9 cellular contexts compared by ENCODE assay signal in genomic region chr21:36260802-36261201, GRCh38. TPM values are rescaled to one million over a fixed set of nuclear protein-coding genes. Genes with fewer than 3 reads are reported as not detected.
DNase-seq lines count a peak whose midpoint lies in the region; ATAC-seq and TF ChIP-seq lines count a peak whose summit lies in the region.
"Had no signal": no experiment of that assay in that cellular context is flagged by ENCODE, and none has a peak within 500 bp of the region (broad histone marks: within the 10 kb centered on the region; RNA-seq: fewer than 3 reads in every experiment).

No MANE protein-coding gene starts in this region.

- no peaks in the 10 kb centered on the region for H3K27me3 ChIP-seq in CD8-positive, alpha-beta memory T cell (ENCODE audit: insufficient read depth, low read length, poor library complexity, severe bottlenecking)
- no peaks in the 10 kb centered on the region for H3K27me3 ChIP-seq in prostate gland (replicated peaks; ENCODE audit: insufficient read depth)

- H3K9me2 ChIP-seq in OCI-LY7 (ENCODE audit: insufficient read depth, low read length) = no peaks in the 10 kb centered on the region

- H3K9me3 Mint-ChIP-seq in CD8-positive, alpha-beta memory T cell = no peaks in the 10 kb centered on the region
- H3K9me3 Mint-ChIP-seq in effector memory CD8-positive, alpha-beta T cell = no peaks in the 10 kb centered on the region

- H3K4me1 ChIP-seq in CD8-positive, alpha-beta memory T cell (ENCODE audit: insufficient read depth, low read length) = peaks cover 9% of the 10 kb centered on the region
- H3K4me1 ChIP-seq in OCI-LY7 (ENCODE audit: insufficient read depth, low read length, poor library complexity, severe bottlenecking) = peaks cover 48% of the 10 kb centered on the region
- no peaks in the 10 kb centered on the region for H3K4me1 ChIP-seq in prostate gland (replicated peaks)
- H3K4me1 ChIP-seq: HAP-1 had no signal

- no peaks in the 10 kb centered on the region for H3K27me3 Mint-ChIP-seq in CD8-positive, alpha-beta memory T cell
- no peaks in the 10 kb centered on the region for H3K27me3 Mint-ChIP-seq in effector memory CD8-positive, alpha-beta T cell

- H3K4me3 Mint-ChIP-seq in CD8-positive, alpha-beta memory T cell = peak overlapping the region; percentile 84 to 90 (median 87)
- peak overlapping the region; percentile 72 to 79 for H3K4me3 Mint-ChIP-seq in effector memory CD8-positive, alpha-beta T cell

- intact Hi-C loops in OCI-LY7 (cut with micrococcal nuclease; ENCODE audit: unreplicated experiment) (loop anchor here (1.0 kb wide), 1 partner anchor 62 kb away; no protein-coding TSS in a partner anchor), prostate gland (cut with DNase I) (no loop called here)

- BruUV-seq in OCI-LY7 (replicated peaks; lab: Mats Ljungman, UMichigan) = no TSS peak

- TF ChIP-seq POLR2A in prostate gland (IDR thresholded peaks at IDR 0.05) = no peak

- no peaks in the 10 kb centered on the region for H3K9me3 ChIP-seq in CD8-positive, alpha-beta memory T cell (ENCODE audit: low read length)
- H3K9me3 ChIP-seq in OCI-LY7 (ENCODE audit: low read length) (no peaks in the 10 kb centered on the region), prostate gland (no peaks in the 10 kb centered on the region)
- H3K9me3 ChIP-seq: HAP-1 had no signal

- no peak for DNase-seq in CD8-positive, alpha-beta memory T cell
- DNase-seq in OCI-LY7 (ENCODE audit: low spot score) = peak; percentile 34
- DNase-seq in effector memory CD8-positive, alpha-beta T cell = no peak
- no peak for DNase-seq in prostate gland (ENCODE audit: low spot score)
- DNase-seq in NCI-H1092 treated with DMSO at 0.1 percent for 48 hours (lab: John Stamatoyannopoulos, UW) = no peak
- DNase-seq in retina = no peak

- H3K4me3 ChIP-seq in CD8-positive, alpha-beta memory T cell (ENCODE audit: low read length) = peak overlapping the region; percentile 49
- H3K4me3 ChIP-seq in OCI-LY7 (ENCODE audit: low read depth, low read length, poor library complexity, severe bottlenecking) (peak overlapping the region; percentile 66), prostate gland (no peak overlapping the region)

- CTCF ChIA-PET in CD8-positive, alpha-beta memory T cell (lab: Charles Lee) = interaction anchor here (1.8 to 4.9 kb wide), 4 partner anchors 11 to 120 kb away, joined by 4 to 29 read pairs (median 5); partner anchors contain the start of gene MORC3
- CTCF ChIA-PET in OCI-LY7 (lab: Charles Lee; ENCODE audit: unreplicated experiment) = no interaction called here

- no peak overlapping the region for H3K27ac ChIP-seq in CD8-positive, alpha-beta memory T cell (ENCODE audit: low read depth, low read length)
- H3K27ac ChIP-seq in OCI-LY7 (ENCODE audit: low read depth, low read length, poor library complexity, severe bottlenecking) (peak overlapping the region; percentile 68), prostate gland (peak overlapping the region; percentile 77 to 78)

- no peaks in the 10 kb centered on the region for H3K36me3 ChIP-seq in CD8-positive, alpha-beta memory T cell (ENCODE audit: insufficient read depth, low read length)
- peaks cover 15% of the 10 kb centered on the region; the same call in 1 of the 2 replicates for H3K36me3 ChIP-seq in OCI-LY7 (ENCODE audit: insufficient read depth, low read length)
- H3K36me3 ChIP-seq in prostate gland = peaks cover 0 to 3% of the 10 kb centered on the region in 2 donors

- peaks cover 14 to 15% (median 14%) of the 10 kb centered on the region in 3 donors for H3K4me1 Mint-ChIP-seq in CD8-positive, alpha-beta memory T cell
- peaks cover 10 to 15% of the 10 kb centered on the region in 2 donors for H3K4me1 Mint-ChIP-seq in effector memory CD8-positive, alpha-beta T cell (ENCODE audit: low read depth in 2 of 2)

- peak overlapping the region; percentile 98 for H2AFZ ChIP-seq in OCI-LY7 (ENCODE audit: low read length)

- POLR2A ChIA-PET in CD8-positive, alpha-beta memory T cell (lab: Charles Lee) = interaction anchor here (0.7 to 1.9 kb wide), 2 partner anchors 28 to 59 kb away, joined by 3 to 8 read pairs; partner anchors contain the start of gene MORC3
- POLR2A ChIA-PET in OCI-LY7 (lab: Charles Lee) = interaction anchor here (0.9 to 1.9 kb wide), 5 partner anchors 19 to 206 kb away, joined by 3 to 10 read pairs (median 4); no protein-coding TSS in a partner anchor

- 91% methylated on average over 5 of the region's 5 CpGs for WGBS in prostate gland

- peak overlapping the region in 6 of 8 donors; percentile 82 to 94 (median 90) for H3K27ac Mint-ChIP-seq in CD8-positive, alpha-beta memory T cell
- H3K27ac Mint-ChIP-seq in effector memory CD8-positive, alpha-beta T cell = peak overlapping the region; percentile 93 to 98

- ATAC-seq in effector memory CD8-positive, alpha-beta T cell (replicated peaks) = no peak
- ATAC-seq in HG03571 (IDR thresholded peaks at IDR 0.05; ENCODE audit: unreplicated experiment) (no peak), HG03108 (IDR thresholded peaks at IDR 0.05; ENCODE audit: unreplicated experiment) (no peak)

- no peaks in the 10 kb centered on the region for H3K79me2 ChIP-seq in OCI-LY7 (ENCODE audit: insufficient read depth, low read depth, low read length)

- no peaks in the 10 kb centered on the region for H4K20me1 ChIP-seq in OCI-LY7 (ENCODE audit: insufficient read depth, low read length)

- H3K4me2 ChIP-seq in OCI-LY7 (ENCODE audit: low read length) = peak overlapping the region; percentile 88

- peaks cover 9 to 50% (median 14%) of the 10 kb centered on the region in 3 donors for H3K36me3 Mint-ChIP-seq in CD8-positive, alpha-beta memory T cell
- H3K36me3 Mint-ChIP-seq in effector memory CD8-positive, alpha-beta T cell (ENCODE audit: insufficient read depth) = peaks cover 24% of the 10 kb centered on the region

- peak; percentile 46; the same call in 1 of the 2 replicates for TF ChIP-seq CTCF in OCI-LY7 (conservative IDR thresholded peaks at IDR 0.05; ENCODE audit: low read length)
- TF ChIP-seq CTCF in prostate gland (IDR thresholded peaks at IDR 0.05) = no peak

RNA-seq across cellular contexts. Expression of gene MORC3, which starts 59.2 kb away (rescaled TPM):
- total RNA-seq in CD8-positive, alpha-beta memory T cell = 10 to 100 TPM; 19.6 to 23.0 TPM
- 32.2 TPM for polyA plus RNA-seq in CD8-positive, alpha-beta memory T cell
- 23.0 and 26.4 TPM in 2 replicates for total RNA-seq in OCI-LY7 (2014; rRNA removed; shearing (Covaris generic))
- total RNA-seq in OCI-LY7 (2022) (34.3 and 37.8 TPM in 2 replicates), prostate gland (10 to 100 TPM; 34.8 to 42.0 TPM)

Comparison
In these comparisons a context has a peak if more than half of its experiments do, and no peak if none do; other contexts are left out.
1. H3K4me3 ChIP-seq: peak in CD8-positive, alpha-beta memory T cell (single experiment) and OCI-LY7 (single experiment); none in prostate gland (0 of 2).